ENCODE assay signal across 28 cellular contexts in genomic region chr12:7004840-7005239, GRCh38. TPM values are rescaled to one million over a fixed set of nuclear protein-coding genes. Genes with fewer than 3 reads are reported as not detected.
"Had no signal": no experiment of that assay in that cellular context is flagged by ENCODE, and none has a peak within 500 bp of the region (broad histone marks: within the 10 kb centered on the region; RNA-seq: fewer than 3 reads in every experiment).

No MANE protein-coding gene starts in this region.

- H3K27ac ChIP-seq: breast epithelium, tibial nerve had no signal

- ATAC-seq: activated naive CD8-positive, alpha-beta T cell treated with anti-CD3 and anti-CD28 coated beads, Interleukin-2, amount 50 U/mL, for 24 hours; esophagus mucosa; natural killer cell treated with Interleukin-12 subunit alpha and Interleukin-12 subunit beta and Interleukin-15 and Interleukin-18, amount 100 ng/mL, for 72 hours; sciatic nerve had no signal

- H3K4me3 ChIP-seq: breast epithelium, heart left ventricle, lung, mucosa of descending colon, tibial nerve had no signal

- H3K27me3 ChIP-seq: breast epithelium, heart left ventricle, tibial nerve had no signal

- H3K4me3 Mint-ChIP-seq: activated CD4-positive, alpha-beta memory T cell treated with anti-CD3 and anti-CD28 coated beads, Interleukin-2, amount 10 ng/mL, durations not matched to agents 7 days and 5 days; activated CD4-positive, alpha-beta T cell treated with anti-CD3 and anti-CD28 coated beads, Interleukin-2, amount 10 ng/mL, durations not matched to agents 7 days and 5 days; activated naive CD4-positive, alpha-beta T cell treated with anti-CD3 and anti-CD28 coated beads, Interleukin-2, amount 50 U/mL, for 24 hours; activated naive CD8-positive, alpha-beta T cell treated with anti-CD3 and anti-CD28 coated beads, Interleukin-2, amount 50 U/mL, for 24 hours; activated T-cell treated with anti-CD3 and anti-CD28 coated beads, Interleukin-2, amount 50 U/mL, for 24 hours; endodermal cell; immature natural killer cell; natural killer cell treated with Interleukin-12 subunit alpha and Interleukin-12 subunit beta and Interleukin-15 and Interleukin-18, amount 100 ng/mL, for 72 hours had no signal

- H3K9me3 Mint-ChIP-seq: activated CD4-positive, alpha-beta memory T cell treated with anti-CD3 and anti-CD28 coated beads, Interleukin-2, amount 10 ng/mL, durations not matched to agents 7 days and 5 days; activated CD4-positive, alpha-beta T cell treated with anti-CD3 and anti-CD28 coated beads, Interleukin-2, amount 10 ng/mL, durations not matched to agents 7 days and 5 days; activated naive CD4-positive, alpha-beta T cell treated with anti-CD3 and anti-CD28 coated beads, Interleukin-2, amount 50 U/mL, for 24 hours; activated naive CD8-positive, alpha-beta T cell treated with anti-CD3 and anti-CD28 coated beads, Interleukin-2, amount 50 U/mL, for 24 hours; activated T-cell treated with anti-CD3 and anti-CD28 coated beads, Interleukin-2, amount 50 U/mL, for 24 hours; activated T-helper 2 cell treated with anti-CD3 and anti-CD28 coated beads, Interferon-gamma antibody, Interleukin-2, Interleukin-4, amounts not matched to agents 10 μg/mL and 5 μg/mL and 100 μg/mL, durations not matched to agents 14 hours and 24 hours and 36 hours; endodermal cell; immature natural killer cell; natural killer cell treated with Interleukin-12 subunit alpha and Interleukin-12 subunit beta and Interleukin-15 and Interleukin-18, amount 100 ng/mL, for 72 hours had no signal

- DNase-seq: activated CD4-positive, alpha-beta memory T cell treated with anti-CD3 and anti-CD28 coated beads, Interleukin-2, amount 10 ng/mL, durations not matched to agents 7 days and 5 days; activated CD4-positive, alpha-beta T cell treated with anti-CD3 and anti-CD28 coated beads for 1 hour; activated CD4-positive, alpha-beta T cell treated with anti-CD3 and anti-CD28 coated beads, Interleukin-2, amount 10 ng/mL, durations not matched to agents 7 days and 5 days; activated CD8-positive, alpha-beta memory T cell treated with anti-CD3 and anti-CD28 coated beads, Interleukin-2, amount 50 U/mL, for 48 hours; activated naive CD8-positive, alpha-beta T cell treated with anti-CD3 and anti-CD28 coated beads, Interleukin-2, amount 50 U/mL, for 24 hours; activated T-cell treated with anti-CD3 and anti-CD28 coated beads, Interleukin-2, amount 50 U/mL, for 24 hours; amygdala; central memory CD4-positive, alpha-beta T cell; endodermal cell; foreskin fibroblast; heart left ventricle; hypothalamus; immature natural killer cell; kidney; left colon; mucosa of descending colon; posterior cingulate gyrus; stimulated activated CD4-positive, alpha-beta T cell treated with anti-CD3 and anti-CD28 coated beads, Interleukin-4, amount 100 ng/mL, for 4 hours; stimulated activated CD8-positive, alpha-beta memory T cell treated with anti-CD3 and anti-CD28 coated beads, Interleukin-4, amount 100 ng/mL, for 48 hours; stimulated activated naive CD4-positive, alpha-beta T cell had no signal

- H3K9me3 ChIP-seq: breast epithelium, heart left ventricle, mucosa of descending colon, tibial nerve had no signal

- H3K27me3 Mint-ChIP-seq: activated CD4-positive, alpha-beta memory T cell treated with anti-CD3 and anti-CD28 coated beads, Interleukin-2, amount 10 ng/mL, durations not matched to agents 7 days and 5 days; activated CD4-positive, alpha-beta T cell treated with anti-CD3 and anti-CD28 coated beads, Interleukin-2, amount 10 ng/mL, durations not matched to agents 7 days and 5 days; activated naive CD4-positive, alpha-beta T cell treated with anti-CD3 and anti-CD28 coated beads, Interleukin-2, amount 50 U/mL, for 24 hours; activated naive CD8-positive, alpha-beta T cell treated with anti-CD3 and anti-CD28 coated beads, Interleukin-2, amount 50 U/mL, for 24 hours; activated T-cell treated with anti-CD3 and anti-CD28 coated beads, Interleukin-2, amount 50 U/mL, for 24 hours; natural killer cell treated with Interleukin-12 subunit alpha and Interleukin-12 subunit beta and Interleukin-15 and Interleukin-18, amount 100 ng/mL, for 72 hours had no signal

- H3K36me3 ChIP-seq: breast epithelium had no signal

- H3K27ac Mint-ChIP-seq: activated CD4-positive, alpha-beta memory T cell treated with anti-CD3 and anti-CD28 coated beads, Interleukin-2, amount 10 ng/mL, durations not matched to agents 7 days and 5 days; activated CD4-positive, alpha-beta T cell treated with anti-CD3 and anti-CD28 coated beads, Interleukin-2, amount 10 ng/mL, durations not matched to agents 7 days and 5 days; activated naive CD4-positive, alpha-beta T cell treated with anti-CD3 and anti-CD28 coated beads, Interleukin-2, amount 50 U/mL, for 24 hours; activated naive CD8-positive, alpha-beta T cell treated with anti-CD3 and anti-CD28 coated beads, Interleukin-2, amount 50 U/mL, for 24 hours; activated T-cell treated with anti-CD3 and anti-CD28 coated beads, Interleukin-2, amount 50 U/mL, for 24 hours; activated T-helper 2 cell treated with anti-CD3 and anti-CD28 coated beads, Interferon-gamma antibody, Interleukin-2, Interleukin-4, amounts not matched to agents 10 μg/mL and 5 μg/mL and 100 μg/mL, durations not matched to agents 14 hours and 24 hours and 36 hours; endodermal cell; immature natural killer cell; natural killer cell treated with Interleukin-12 subunit alpha and Interleukin-12 subunit beta and Interleukin-15 and Interleukin-18, amount 100 ng/mL, for 72 hours had no signal

- H3K36me3 Mint-ChIP-seq: natural killer cell treated with Interleukin-12 subunit alpha and Interleukin-12 subunit beta and Interleukin-15 and Interleukin-18, amount 100 ng/mL, for 72 hours had no signal

- H3K4me1 ChIP-seq: breast epithelium, tibial nerve had no signal

RNA-seq across cellular contexts. Expression of gene C1S, which starts 55.7 kb away (rescaled TPM):
- polyA plus RNA-seq: immature natural killer cell had no signal
